In the genomic region with DNA sequence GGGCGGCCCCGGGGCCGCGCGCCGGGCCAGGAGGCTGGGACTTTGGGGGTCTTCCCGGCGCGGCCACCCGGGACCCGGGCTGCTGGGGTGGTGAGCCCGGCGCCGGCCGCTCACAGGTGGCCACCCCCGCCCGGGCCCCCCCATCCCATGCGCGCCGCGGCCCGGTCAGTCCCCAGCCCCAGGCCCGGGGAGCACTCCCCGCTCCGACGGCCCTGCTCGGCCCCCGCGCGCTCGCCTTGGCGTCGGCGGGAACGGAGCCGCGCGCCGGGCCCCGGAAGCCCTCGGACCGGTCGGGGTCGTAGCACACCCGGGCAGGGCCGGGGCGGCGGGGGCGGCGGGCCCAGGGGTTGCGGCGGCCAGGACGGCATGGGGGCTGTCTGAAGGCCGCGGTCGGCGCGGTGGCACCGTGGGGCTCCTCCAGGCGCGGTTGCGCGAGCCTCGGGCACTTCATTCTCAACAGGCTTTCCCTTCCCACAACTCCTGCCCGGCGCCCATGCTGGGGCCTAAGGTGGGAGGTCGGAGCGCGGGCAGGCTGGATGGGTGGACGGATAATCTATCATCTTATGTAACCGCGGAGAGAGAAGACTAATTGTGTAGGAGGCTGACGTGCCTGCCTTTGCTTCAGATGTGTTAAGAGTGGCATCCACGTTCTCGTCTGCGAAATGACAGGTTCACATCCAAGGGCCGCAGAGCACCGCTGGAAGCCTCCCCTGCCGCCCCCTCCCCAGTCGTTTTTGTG, we compare ENCODE assay signal across 9 cellular contexts. TPM values are rescaled to one million over a fixed set of nuclear protein-coding genes. Genes with fewer than 3 reads are reported as not detected.
DNase-seq lines count a peak whose midpoint lies in the region; ATAC-seq, FAIRE-seq and TF ChIP-seq lines count a peak whose summit lies in the region.
"Had no signal": no experiment of that assay in that cellular context is flagged by ENCODE, and none has a peak within 500 bp of the region (broad histone marks: within the 10 kb centered on the region; RNA-seq: fewer than 3 reads in every experiment).

No MANE protein-coding gene starts in this region.

- TF ChIP-seq RAD21 in GM12878 (IDR thresholded peaks at IDR 0.05; ENCODE audit: insufficient read depth, low read depth, low read length): no peak

- POLR2A ChIA-PET in GM12878 (lab: Charles Lee): no interaction called here

- no peaks in the 10 kb centered on the region for H3K36me3 ChIP-seq in GM12878 (ENCODE audit: control insufficient read depth in 2 of 2, insufficient read depth in 2 of 2, low read length in 1 of 2)

- H3K4me2 ChIP-seq in GM12878 (ENCODE audit: control insufficient read depth, insufficient read depth): peak overlapping the region; percentile 89; the same call in 1 of the 2 replicates

- no peaks in the 10 kb centered on the region for H3K4me1 ChIP-seq in GM12878 (ENCODE audit: control insufficient read depth, insufficient read depth, low read length)

- peaks cover 5 to 11% of the 10 kb centered on the region in 2 experiments for H3K27me3 ChIP-seq in GM12878 (replicated peaks in 1 of 2; ENCODE audit: control insufficient read depth in 2 of 2, insufficient read depth in 2 of 2, low read length in 1 of 2)

- ATAC-seq in GM12878: no peak

- no TSS peak for BruUV-seq in GM12878 (replicated peaks; lab: Mats Ljungman, UMichigan)

- TF ChIP-seq POLR2A in GM12878 (IDR thresholded peaks at IDR 0.05; ENCODE audit: low read depth, low read length): no peak

- in situ Hi-C loops in GM12878 (cut with MboI): no loop called here

- H3K4me3 ChIP-seq in GM12878: no peak overlapping the region

- CTCF ChIA-PET in GM12878 (lab: Yijun Ruan, JAX): no interaction called here

- TF ChIP-seq CTCF in GM12878 (IDR thresholded peaks at IDR 0.05 in 2 of 3, conservative IDR thresholded peaks at IDR 0.05 in 1 of 3; ENCODE audit: control insufficient read depth in 2 of 3, extremely low read depth in 1 of 3, insufficient read depth in 1 of 3, low read depth in 3 of 3, low read length in 3 of 3): no peak

- no peak overlapping the region for H2AFZ ChIP-seq in GM12878 (ENCODE audit: control insufficient read depth, low read depth, low read length)

- no peak for TF ChIP-seq EP300 in GM12878 (IDR thresholded peaks at IDR 0.05; ENCODE audit: borderline replicate concordance in 1 of 2, control insufficient read depth in 1 of 2, low read depth in 2 of 2, low read length in 2 of 2)

- SMC1A ChIA-PET in GM12878 (lab: Charles Lee; ENCODE audit: uncharacterized antibody, unreplicated experiment): no interaction called here

- WGBS in GM12878 (ENCODE audit: insufficient coverage, insufficient replicate concordance, low lambda C conversion rate, missing lambda C conversion rate): 24% methylated on average over 44 of the region's 80 CpGs

- H3K27ac ChIP-seq in GM12878 (ENCODE audit: control insufficient read depth, insufficient read depth): no peak overlapping the region

- FAIRE-seq in GM12878 (lab: Jason Lieb, UNC): no peak
- FAIRE-seq: G401.6 had no signal

- RAD21 ChIA-PET in GM12878 (lab: Charles Lee; ENCODE audit: unreplicated experiment): no interaction called here

- no peaks in the 10 kb centered on the region for H3K79me2 ChIP-seq in GM12878 (ENCODE audit: control insufficient read depth, insufficient read depth, low read length)

- DNase-seq in NCI-H2227 (lab: John Stamatoyannopoulos, UW; ENCODE audit: unreplicated experiment): peak; percentile 64
- DNase-seq in NCI-H2227 treated with DMSO at 0.1 percent for 48 hours (lab: John Stamatoyannopoulos, UW): no peak
- DNase-seq in HK-2 (ENCODE audit: unreplicated experiment): peak; percentile 43
- no peak for DNase-seq in GM12878 (ENCODE audit: low read depth, low spot score)
- peak; percentile 70 for DNase-seq in left kidney (ENCODE audit: low read depth, low spot score)
- peak; percentile 16 for DNase-seq in superior temporal gyrus (ENCODE audit: extremely low spot score)
- no peak for DNase-seq in SK-N-DZ (ENCODE audit: low spot score)
- DNase-seq in T1000 (lab: John Stamatoyannopoulos, UW): no peak

- H3K9ac ChIP-seq in GM12878 (ENCODE audit: control insufficient read depth, insufficient read depth, low read length): no peak overlapping the region

- no peaks in the 10 kb centered on the region for H3K9me3 ChIP-seq in GM12878 (replicated peaks; ENCODE audit: control insufficient read depth, insufficient read depth, low read length)

- intact Hi-C loops in GM12878 (cut with micrococcal nuclease; ENCODE audit: unreplicated experiment): no loop called here

- no peaks in the 10 kb centered on the region for H4K20me1 ChIP-seq in GM12878 (ENCODE audit: control insufficient read depth, insufficient read depth)

TF ChIP-seq in GM12878, 131 proteins besides CTCF, POLR2A, EP300 and RAD21:
- TF ChIP-seq, protein P1, sequence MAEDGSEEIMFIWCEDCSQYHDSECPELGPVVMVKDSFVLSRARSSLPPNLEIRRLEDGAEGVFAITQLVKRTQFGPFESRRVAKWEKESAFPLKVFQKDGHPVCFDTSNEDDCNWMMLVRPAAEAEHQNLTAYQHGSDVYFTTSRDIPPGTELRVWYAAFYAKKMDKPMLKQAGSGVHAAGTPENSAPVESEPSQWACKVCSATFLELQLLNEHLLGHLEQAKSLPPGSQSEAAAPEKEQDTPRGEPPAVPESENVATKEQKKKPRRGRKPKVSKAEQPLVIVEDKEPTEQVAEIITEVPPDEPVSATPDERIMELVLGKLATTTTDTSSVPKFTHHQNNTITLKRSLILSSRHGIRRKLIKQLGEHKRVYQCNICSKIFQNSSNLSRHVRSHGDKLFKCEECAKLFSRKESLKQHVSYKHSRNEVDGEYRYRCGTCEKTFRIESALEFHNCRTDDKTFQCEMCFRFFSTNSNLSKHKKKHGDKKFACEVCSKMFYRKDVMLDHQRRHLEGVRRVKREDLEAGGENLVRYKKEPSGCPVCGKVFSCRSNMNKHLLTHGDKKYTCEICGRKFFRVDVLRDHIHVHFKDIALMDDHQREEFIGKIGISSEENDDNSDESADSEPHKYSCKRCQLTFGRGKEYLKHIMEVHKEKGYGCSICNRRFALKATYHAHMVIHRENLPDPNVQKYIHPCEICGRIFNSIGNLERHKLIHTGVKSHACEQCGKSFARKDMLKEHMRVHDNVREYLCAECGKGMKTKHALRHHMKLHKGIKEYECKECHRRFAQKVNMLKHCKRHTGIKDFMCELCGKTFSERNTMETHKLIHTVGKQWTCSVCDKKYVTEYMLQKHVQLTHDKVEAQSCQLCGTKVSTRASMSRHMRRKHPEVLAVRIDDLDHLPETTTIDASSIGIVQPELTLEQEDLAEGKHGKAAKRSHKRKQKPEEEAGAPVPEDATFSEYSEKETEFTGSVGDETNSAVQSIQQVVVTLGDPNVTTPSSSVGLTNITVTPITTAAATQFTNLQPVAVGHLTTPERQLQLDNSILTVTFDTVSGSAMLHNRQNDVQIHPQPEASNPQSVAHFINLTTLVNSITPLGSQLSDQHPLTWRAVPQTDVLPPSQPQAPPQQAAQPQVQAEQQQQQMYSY (CRISPR knock-in tag; IDR thresholded peaks at IDR 0.05): no peak
- peak; percentile 75 for TF ChIP-seq SUZ12 (IDR thresholded peaks at IDR 0.05; ENCODE audit: unreplicated experiment)

RNA-seq across cellular contexts. Expression of a gene that starts 0.6 kb away (rescaled TPM):
- total RNA-seq in GM12878 (2013; cell fraction: nucleolus; rRNA removed): 2.8 and 3.2 TPM in 2 replicates
- total RNA-seq in GM12878 (2014; rRNA removed) (0.11 and 1.1 TPM in 2 replicates), GM12878 (2014; rRNA removed; fragmentation: Illumina TruSeq; extraction: Trizol) (0.18 TPM in 2 replicates), GM12878 (2021) (0.64 and 1.2 TPM in 2 replicates)
- polyA plus RNA-seq in GM12878 (2011; ENCODE audit: low read depth): 0.67 TPM
- polyA plus RNA-seq in GM12878 (2011; rRNA removed) (0.22 TPM in 1 of 2 replicates, not detected in the other), GM12878 (2014; fragmentation: Illumina TruSeq; extraction: Trizol) (0.15 TPM in 1 of 2 replicates, not detected in the other), GM12878 (2014; fragmentation: Nextera tagmentation; extraction: Ambion mirVana) (not detected), GM12878 (2014; rRNA removed) (0.56 and 2.6 TPM in 2 replicates), GM12878 (2016; fragmentation: Nextera tagmentation; extraction: Ambion mirVana) (under 1 TPM; 0.39 to 0.53 TPM)
- 0.16 and 0.17 TPM in 2 replicates for polyA plus RNA-seq in GM12878 (2011; cell fraction: cytosol; rRNA removed)
- 0.61 and 1.4 TPM in 2 replicates for polyA plus RNA-seq in GM12878 (2011; cell fraction: nucleus; rRNA removed)
- polyA plus RNA-seq in GM12878 (2012): 1.3 and 1.7 TPM in 2 replicates
- 0.15 and 0.57 TPM in 2 replicates for polyA minus RNA-seq in GM12878 (2011; rRNA and poly(A)+ RNA removed)
- not detected in 2 replicates for polyA minus RNA-seq in GM12878 (2011; cell fraction: cytosol; rRNA and poly(A)+ RNA removed)
- 0.48 and 0.97 TPM in 2 replicates for polyA minus RNA-seq in GM12878 (2011; cell fraction: nucleus; rRNA and poly(A)+ RNA removed)
- 26.1 and 29.6 TPM in 2 replicates for polyA plus RNA-seq in SK-N-DZ (2014; cell fraction: cytosol; rRNA removed)
- polyA plus RNA-seq in SK-N-DZ (2014; cell fraction: nucleus; rRNA removed): 37.3 and 59.3 TPM in 2 replicates

RNA-seq across cellular contexts. Expression of a gene that starts 43.9 kb away (rescaled TPM):
- 34.6 and 47.2 TPM in 2 replicates for total RNA-seq in GM12878 (2013; cell fraction: nucleolus; rRNA removed)
- 9.6 and 10.4 TPM in 2 replicates for total RNA-seq in GM12878 (2014; rRNA removed)
- 13.2 and 14.4 TPM in 2 replicates for total RNA-seq in GM12878 (2014; rRNA removed; fragmentation: Illumina TruSeq; extraction: Trizol)
- 26.8 and 29.8 TPM in 2 replicates for total RNA-seq in GM12878 (2021)
- polyA plus RNA-seq in GM12878 (2011; ENCODE audit: low read depth): 4.7 TPM
- 13.0 and 15.0 TPM in 2 replicates for polyA plus RNA-seq in GM12878 (2011; rRNA removed)
- polyA plus RNA-seq in GM12878 (2011; cell fraction: cytosol; rRNA removed): 17.0 and 25.3 TPM in 2 replicates
- 20.6 and 26.1 TPM in 2 replicates for polyA plus RNA-seq in GM12878 (2011; cell fraction: nucleus; rRNA removed)
- 12.4 and 13.1 TPM in 2 replicates for polyA plus RNA-seq in GM12878 (2012)
- polyA plus RNA-seq in GM12878 (2014; fragmentation: Illumina TruSeq; extraction: Trizol): 10.5 and 14.1 TPM in 2 replicates
- polyA plus RNA-seq in GM12878 (2014; fragmentation: Nextera tagmentation; extraction: Ambion mirVana): 1 to 10 TPM in 1 of 2 experiments, under 1 TPM in 1; 0.21 to 2.1 TPM
- 32.0 and 35.7 TPM in 2 replicates for polyA plus RNA-seq in GM12878 (2014; rRNA removed)
- polyA plus RNA-seq in GM12878 (2016; fragmentation: Nextera tagmentation; extraction: Ambion mirVana): 10 to 100 TPM; 32.8 to 37.9 TPM
- 6.7 and 12.2 TPM in 2 replicates for polyA minus RNA-seq in GM12878 (2011; rRNA and poly(A)+ RNA removed)
- 5.6 and 9.9 TPM in 2 replicates for polyA minus RNA-seq in GM12878 (2011; cell fraction: cytosol; rRNA and poly(A)+ RNA removed)
- 9.7 and 15.0 TPM in 2 replicates for polyA minus RNA-seq in GM12878 (2011; cell fraction: nucleus; rRNA and poly(A)+ RNA removed)
- polyA plus RNA-seq in SK-N-DZ (2014; cell fraction: cytosol; rRNA removed): 18.4 and 18.6 TPM in 2 replicates
- 13.8 and 17.7 TPM in 2 replicates for polyA plus RNA-seq in SK-N-DZ (2014; cell fraction: nucleus; rRNA removed)

Comparison
In these comparisons a context has a peak if more than half of its experiments do, and no peak if none do; other contexts are left out.
1. DNase-seq: peak in NCI-H2227 (single experiment), HK-2 (single experiment), left kidney (single experiment) and superior temporal gyrus (single experiment); none in NCI-H2227 treated with DMSO at 0.1 percent for 48 hours (single experiment), GM12878 (single experiment), SK-N-DZ (single experiment) and T1000 (single experiment).